In the genomic region with DNA sequence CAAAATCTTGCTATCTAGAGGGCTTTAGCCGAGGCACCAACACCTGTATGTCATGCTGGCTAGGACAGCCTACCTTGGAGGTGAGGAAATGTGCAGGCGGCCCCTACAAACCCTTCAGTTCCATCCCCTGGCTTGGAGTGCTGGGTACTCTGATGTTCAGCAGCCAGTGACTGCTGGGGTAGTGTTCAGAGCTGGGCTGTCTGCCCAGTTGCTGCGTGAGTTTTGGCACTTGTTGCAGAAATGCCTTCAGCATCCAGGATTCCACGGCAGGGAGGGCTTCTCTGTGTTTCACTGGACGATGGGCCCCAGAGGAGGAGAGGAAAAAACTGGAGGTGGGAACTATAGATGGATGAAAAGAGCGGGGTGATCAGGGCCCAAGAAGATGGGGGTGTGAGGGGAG, we compare ENCODE assay signal across 18 cellular contexts. TPM values are rescaled to one million over a fixed set of nuclear protein-coding genes. Genes with fewer than 3 reads are reported as not detected.
DNase-seq lines count a peak whose midpoint lies in the region; ATAC-seq, FAIRE-seq and TF ChIP-seq lines count a peak whose summit lies in the region.
"Had no signal": no experiment of that assay in that cellular context is flagged by ENCODE, and none has a peak within 500 bp of the region (broad histone marks: within the 10 kb centered on the region; RNA-seq: fewer than 3 reads in every experiment).

No MANE protein-coding gene starts in this region.

- ATAC-seq in GM21526 (IDR thresholded peaks at IDR 0.05; ENCODE audit: low FRiP score, unreplicated experiment) (no peak), GM21786 (IDR thresholded peaks at IDR 0.05; ENCODE audit: unreplicated experiment) (no peak)
- ATAC-seq: psoas muscle had no signal

- H3K9me3 ChIP-seq in left ventricle myocardium inferior (replicated peaks), result no peaks in the 10 kb centered on the region
- H3K9me3 ChIP-seq: psoas muscle, tibial artery had no signal

- DNase-seq in G401 (ENCODE audit: low spot score) (peak; percentile 87), caudate nucleus (lab: John Stamatoyannopoulos, UW) (peak in 55 of 61 donors; percentile 4 to 80 (median 47)), left ventricle myocardium inferior (peak; percentile 56), posterior cingulate gyrus (peak; percentile 64 to 97 (median 80)), D721Med (ENCODE audit: insufficient read length, low spot score) (no peak)
- DNase-seq: activated CD4-positive, alpha-beta T cell treated with anti-CD3 and anti-CD28 coated beads, Interleukin-2, amount 10 ng/mL, durations not matched to agents 24 days and 14 days; activated naive CD8-positive, alpha-beta T cell treated with anti-CD3 and anti-CD28 coated beads, Interleukin-2, amount 10 ng/mL, durations not matched to agents 7 days and 5 days; activated T-cell treated with anti-CD3 and anti-CD28 coated beads, Interleukin-2, amount 50 U/mL, for 1 hour; Kasumi-1; NCI-H1694 treated with DMSO at 0.1 percent for 48 hours; NCI-H82; psoas muscle; SHP77 treated with DMSO at 0.1 percent for 48 hours; T-helper 9 cell; tibial artery had no signal

- H3K36me3 ChIP-seq in left ventricle myocardium inferior, result peaks cover 39% of the 10 kb centered on the region

- intact Hi-C loops in left ventricle myocardium inferior (cut with micrococcal nuclease) (no loop called here), posterior cingulate gyrus (cut with DNase I) (no loop called here)

- peaks cover 9% of the 10 kb centered on the region for H3K4me1 ChIP-seq in left ventricle myocardium inferior
- H3K4me1 ChIP-seq: psoas muscle, tibial artery had no signal

- no peak overlapping the region for H3K4me3 ChIP-seq in left ventricle myocardium inferior
- H3K4me3 ChIP-seq: psoas muscle, tibial artery had no signal

- TF ChIP-seq CTCF in left ventricle myocardium inferior (IDR thresholded peaks at IDR 0.05; ENCODE audit: borderline replicate concordance) (no peak), D721Med (IDR thresholded peaks at IDR 0.05; ENCODE audit: insufficient read depth, missing control alignments) (no peak)

- H3K27me3 ChIP-seq in left ventricle myocardium inferior (ENCODE audit: low read depth), result no peaks in the 10 kb centered on the region
- H3K27me3 ChIP-seq: tibial artery had no signal

- no peak for FAIRE-seq in D721Med (lab: Jason Lieb, UNC)
- FAIRE-seq: islet of Langerhans had no signal

- H3K27ac ChIP-seq in caudate nucleus (ENCODE audit: low read depth, low read length) (peak overlapping the region; percentile 36), left ventricle myocardium inferior (replicated peaks) (no peak overlapping the region)
- H3K27ac ChIP-seq: psoas muscle, tibial artery had no signal

- in situ Hi-C loops in G401 (cut with HindIII; ENCODE audit: low sequenced_read_pairs), result no loop called here

RNA-seq across cellular contexts. Expression of gene SWI5, which starts 10.4 kb away (rescaled TPM):
- 25.9 and 31.0 TPM in 2 replicates for total RNA-seq in G401 (2014; rRNA removed; shearing (Covaris generic))
- total RNA-seq in left ventricle myocardium inferior, result 16.2 TPM

RNA-seq across cellular contexts. Expression of gene GOLGA2, which starts 10.6 kb away (rescaled TPM):
- 32.9 and 37.9 TPM in 2 replicates for total RNA-seq in G401 (2014; rRNA removed; shearing (Covaris generic))
- 86.9 TPM for total RNA-seq in left ventricle myocardium inferior

RNA-seq across cellular contexts. Expression of gene TRUB2, which starts 35.8 kb away (rescaled TPM):
- 28.2 and 31.8 TPM in 2 replicates for total RNA-seq in G401 (2014; rRNA removed; shearing (Covaris generic))
- total RNA-seq in left ventricle myocardium inferior, result 43.7 TPM

RNA-seq across cellular contexts. Expression of gene COQ4, which starts 36.2 kb away (rescaled TPM):
- 35.0 and 44.3 TPM in 2 replicates for total RNA-seq in G401 (2014; rRNA removed; shearing (Covaris generic))
- 32.0 TPM for total RNA-seq in left ventricle myocardium inferior

RNA-seq across cellular contexts. Expression of gene SLC27A4, which starts 53.9 kb away (rescaled TPM):
- total RNA-seq in G401 (2014; rRNA removed; shearing (Covaris generic)), result 48.7 and 49.0 TPM in 2 replicates
- total RNA-seq in left ventricle myocardium inferior, result 18.8 TPM
